In genomic region chr6:45327956-45328522, GRCh38 we compare ENCODE assay signal across 9 cellular contexts. TPM values are rescaled to one million over a fixed set of nuclear protein-coding genes. Genes with fewer than 3 reads are reported as not detected.
DNase-seq lines count a peak whose midpoint lies in the region; ATAC-seq and TF ChIP-seq lines count a peak whose summit lies in the region.
"Had no signal": no experiment of that assay in that cellular context is flagged by ENCODE, and none has a peak within 500 bp of the region (broad histone marks: within the 10 kb centered on the region; RNA-seq: fewer than 3 reads in every experiment).

Gene RUNX2, plus strand, starts transcription at chr6:45328330. Its CDS starts 397 bp downstream, at chr6:45328727.

- no peak for TF ChIP-seq RAD21 in IMR-90 (IDR thresholded peaks at IDR 0.05; ENCODE audit: low read length)

- peak within 1 kb of the TSS; percentile 76 for H2AFZ ChIP-seq in IMR-90 (replicated peaks; ENCODE audit: low read length, poor library complexity)

- no TSS peak for BruUV-seq in IMR-90 (replicated peaks; lab: Mats Ljungman, UMichigan)

- H3K4me2 ChIP-seq in IMR-90 (ENCODE audit: low read depth, low read length): peak within 1 kb of the TSS; percentile 65
- H3K4me2 ChIP-seq in mesendoderm (ENCODE audit: low read length): no peak within 1 kb of the TSS

- H3K18ac ChIP-seq in IMR-90 (ENCODE audit: low read depth, low read length) (peak within 1 kb of the TSS; percentile 14; the same call in 1 of the 2 replicates), mesendoderm (ENCODE audit: low read length) (no peak within 1 kb of the TSS)

- ATAC-seq in IMR-90 (ENCODE audit: low read depth): peak; percentile 85
- ATAC-seq in HG02973 (IDR thresholded peaks at IDR 0.05; ENCODE audit: unreplicated experiment): no peak

- no peak within 1 kb of the TSS for H2AK9ac ChIP-seq in IMR-90 (replicated peaks; ENCODE audit: low read depth, low read length, poor library complexity)

- intact Hi-C loops in IMR-90 (cut with micrococcal nuclease): loop anchor here (5.0 kb wide), 1 partner anchor 39 kb away; no protein-coding TSS in a partner anchor

- no peak within 1 kb of the TSS for H3K14ac ChIP-seq in IMR-90 (replicated peaks; ENCODE audit: low read depth, low read length)

- no peak within 1 kb of the TSS for H4K91ac ChIP-seq in IMR-90 (ENCODE audit: insufficient read depth, low read depth, low read length)

- no peaks in the 10 kb centered on the region for H3K79me2 ChIP-seq in mesendoderm (ENCODE audit: control insufficient read depth, insufficient read depth, low read length)

- H3K27ac ChIP-seq in IMR-90 (ENCODE audit: insufficient read depth, low read length) (peak within 1 kb of the TSS; percentile 55; the same call in 1 of the 2 replicates), brain microvascular endothelial cell (no peak within 1 kb of the TSS), mesendoderm (ENCODE audit: low read depth, low read length) (no peak within 1 kb of the TSS)
- H3K27ac ChIP-seq: dorsolateral prefrontal cortex had no signal

- H4K5ac ChIP-seq in IMR-90 (ENCODE audit: low read depth, low read length) (no peak within 1 kb of the TSS), mesendoderm (ENCODE audit: low read length) (no peak within 1 kb of the TSS)

- TF ChIP-seq POLR2A in IMR-90 (IDR thresholded peaks at IDR 0.05; ENCODE audit: low read depth, low read length): no peak

- H3K9ac ChIP-seq in IMR-90 (ENCODE audit: low read depth, low read length): no peak within 1 kb of the TSS
- peak within 1 kb of the TSS; percentile 26 for H3K9ac ChIP-seq in mesendoderm (ENCODE audit: low read length)

- no peaks in the 10 kb centered on the region for H3K9me3 ChIP-seq in IMR-90 (ENCODE audit: control insufficient read depth, insufficient read depth, low read length)

- H3K9me1 ChIP-seq in IMR-90 (ENCODE audit: insufficient read depth, low read length): no peaks in the 10 kb centered on the region

- POLR2A ChIA-PET in IMR-90 (lab: Charles Lee; ENCODE audit: unreplicated experiment): no interaction called here

- no peak within 1 kb of the TSS for H2BK20ac ChIP-seq in IMR-90 (ENCODE audit: low read depth, low read length)

- H2AK5ac ChIP-seq in IMR-90 (ENCODE audit: low read depth, low read length) (no peak within 1 kb of the TSS), mesendoderm (ENCODE audit: low read length) (no peak within 1 kb of the TSS)

- no peaks in the 10 kb centered on the region for H4K20me1 ChIP-seq in IMR-90 (ENCODE audit: insufficient read depth, low read length)

- no peaks in the 10 kb centered on the region for H3K27me3 ChIP-seq in IMR-90 (ENCODE audit: control insufficient read depth, insufficient read depth, low read length)
- no peaks in the 10 kb centered on the region for H3K27me3 ChIP-seq in brain microvascular endothelial cell (replicated peaks)
- H3K27me3 ChIP-seq in mesendoderm (ENCODE audit: insufficient read depth, low read length, poor library complexity): no peaks in the 10 kb centered on the region
- H3K27me3 ChIP-seq: dorsolateral prefrontal cortex had no signal

- no peaks in the 10 kb centered on the region for H3K79me1 ChIP-seq in IMR-90 (ENCODE audit: low read depth in 1 of 2, low read length in 2 of 2)
- no peaks in the 10 kb centered on the region for H3K79me1 ChIP-seq in mesendoderm (ENCODE audit: low read length)

- no peak within 1 kb of the TSS for H2BK15ac ChIP-seq in IMR-90 (ENCODE audit: low read depth, low read length)
- no peak within 1 kb of the TSS for H2BK15ac ChIP-seq in mesendoderm (replicated peaks; ENCODE audit: low read depth)

- CTCF ChIA-PET in IMR-90 (lab: Yijun Ruan, JAX): interaction anchor here (1.2 kb wide), 1 partner anchor 16 kb away, joined by 4 read pairs; no protein-coding TSS in a partner anchor

- H3K56ac ChIP-seq in IMR-90 (ENCODE audit: extremely low read depth, insufficient read depth, low read length) (no peak within 1 kb of the TSS), mesendoderm (ENCODE audit: low read length) (no peak within 1 kb of the TSS)

- TF ChIP-seq CTCF in IMR-90 (conservative IDR thresholded peaks at IDR 0.05; ENCODE audit: low read depth, low read length): no peak
- TF ChIP-seq CTCF in brain microvascular endothelial cell (IDR thresholded peaks at IDR 0.05; ENCODE audit: low read depth, low read length, missing control alignments): no peak

- H3K4ac ChIP-seq in IMR-90 (ENCODE audit: low read depth, low read length) (no peak within 1 kb of the TSS), mesendoderm (ENCODE audit: low read depth, low read length) (no peak within 1 kb of the TSS)

- in situ Hi-C loops in IMR-90 (cut with MboI; ENCODE audit: low sequenced_read_pairs): no loop called here
- in situ Hi-C loops in brain microvascular endothelial cell (cut with HindIII; ENCODE audit: low pct_ligation_motif_present, low sequenced_read_pairs): no loop called here

- H3K23ac ChIP-seq in IMR-90 (ENCODE audit: low read depth, low read length) (no peak within 1 kb of the TSS), mesendoderm (ENCODE audit: low read length) (no peak within 1 kb of the TSS)

- H3K36me3 ChIP-seq in IMR-90 (ENCODE audit: control insufficient read depth, insufficient read depth, low read length) (no peaks in the 10 kb centered on the region), brain microvascular endothelial cell (replicated peaks) (no peaks in the 10 kb centered on the region), mesendoderm (ENCODE audit: control insufficient read depth, insufficient read depth, low read length) (no peaks in the 10 kb centered on the region)

- H3K4me3 ChIP-seq in IMR-90 (ENCODE audit: insufficient read depth, low read depth, low read length) (no peak within 1 kb of the TSS), brain microvascular endothelial cell (ENCODE audit: low read depth, low read length) (peak within 1 kb of the TSS; percentile 43), mesendoderm (ENCODE audit: low read length) (no peak within 1 kb of the TSS)

- H4K8ac ChIP-seq in IMR-90 (ENCODE audit: low read depth in 2 of 2, low read length in 2 of 2) (peak within 1 kb of the TSS in 1 of 2 experiments; percentile 50; a peak in 1 of 4 replicates), mesendoderm (ENCODE audit: low read depth, low read length) (no peak within 1 kb of the TSS)

- H2BK5ac ChIP-seq in IMR-90 (ENCODE audit: low read depth, low read length, poor library complexity, severe bottlenecking) (no peak within 1 kb of the TSS), mesendoderm (ENCODE audit: low read length) (no peak within 1 kb of the TSS)

- DNase-seq in AG08396 (ENCODE audit: low spot score) (peak; percentile 17), IMR-90 (peak; percentile 87), brain microvascular endothelial cell (peak; percentile 47), mesendoderm (peak; percentile 33), OCI-M2 (lab: John Stamatoyannopoulos, UW; ENCODE audit: unreplicated experiment) (no peak), NCI-H1092 treated with DMSO at 0.1 percent for 48 hours (lab: John Stamatoyannopoulos, UW) (no peak), NCI-H82 treated with DMSO at 0.1 percent for 48 hours (lab: John Stamatoyannopoulos, UW; ENCODE audit: unreplicated experiment) (no peak)
- DNase-seq: dorsolateral prefrontal cortex had no signal

- dilution Hi-C loops in IMR-90 (cut with HindIII; ENCODE audit: low sequenced_read_pairs, unreplicated experiment): no loop called here

- H3K4me1 ChIP-seq in IMR-90 (ENCODE audit: control insufficient read depth, insufficient read depth, low read length) (peaks cover 4% of the 10 kb centered on the region), mesendoderm (ENCODE audit: control insufficient read depth, low read depth, low read length) (peaks cover 4% of the 10 kb centered on the region)

- WGBS in IMR-90 (ENCODE audit: extremely low coverage in 2 of 2, insufficient read length in 1 of 2), 2 experiments: no CpG with 5 or more reads among the region's 5 CpGs
- no CpG with 5 or more reads among the region's 5 CpGs for WGBS in mesendoderm (ENCODE audit: extremely low coverage, insufficient coverage, low lambda C conversion rate)

- H2BK120ac ChIP-seq in IMR-90 (ENCODE audit: low read depth, low read length) (no peak within 1 kb of the TSS), mesendoderm (ENCODE audit: low read depth, low read length) (peak within 1 kb of the TSS; percentile 38)

TF ChIP-seq in IMR-90, 13 proteins besides CTCF, POLR2A, EP300 and RAD21:
- TF ChIP-seq RCOR1 (IDR thresholded peaks at IDR 0.05; ENCODE audit: insufficient replicate concordance, low read length) (no peak), CHD1 (IDR thresholded peaks at IDR 0.05; ENCODE audit: low read depth, low read length) (no peak), BHLHE40 (IDR thresholded peaks at IDR 0.05; ENCODE audit: low read depth, low read length) (no peak), MXI1 (IDR thresholded peaks at IDR 0.05; ENCODE audit: borderline replicate concordance, low read depth, low read length) (no peak), MAFK (IDR thresholded peaks at IDR 0.05; ENCODE audit: low read depth, low read length) (no peak), CEBPB (IDR thresholded peaks at IDR 0.05; ENCODE audit: low read depth, low read length) (no peak), USF2 (IDR thresholded peaks at IDR 0.05; ENCODE audit: low read depth, low read length) (no peak), ELK1 (IDR thresholded peaks at IDR 0.05; ENCODE audit: borderline replicate concordance, low read depth, low read length) (no peak)
TF ChIP-seq in IMR-90: peak in this region for 0.

RNA-seq across cellular contexts. Expression of gene RUNX2, which starts in this region (rescaled TPM):
- total RNA-seq in IMR-90 (2012; rRNA removed): 2.3 and 3.1 TPM in 2 replicates
- polyA plus RNA-seq in IMR-90 (2012; rRNA removed): 4.3 and 4.7 TPM in 2 replicates
- polyA plus RNA-seq in IMR-90 (2012; cell fraction: cytosol; rRNA removed): 2.6 and 4.5 TPM in 2 replicates
- polyA plus RNA-seq in IMR-90 (2012; cell fraction: nucleus; rRNA removed; ENCODE audit: low replicate concordance): 11.7 and 13.3 TPM in 2 replicates
- 0.44 TPM for polyA plus RNA-seq in mesendoderm (2013, experiment 1 of 2)
- polyA plus RNA-seq in mesendoderm (2013, experiment 2 of 2): 0.36 TPM

Comparison
In these comparisons a context has a peak if more than half of its experiments do, and no peak if none do; other contexts are left out.
1. DNase-seq: peak in AG08396 (single experiment), IMR-90 (single experiment), brain microvascular endothelial cell (single experiment) and mesendoderm (single experiment); none in OCI-M2 (single experiment), NCI-H1092 treated with DMSO at 0.1 percent for 48 hours (single experiment) and NCI-H82 treated with DMSO at 0.1 percent for 48 hours (single experiment).